19 cellular contexts compared by ENCODE assay signal in the genomic region with DNA sequence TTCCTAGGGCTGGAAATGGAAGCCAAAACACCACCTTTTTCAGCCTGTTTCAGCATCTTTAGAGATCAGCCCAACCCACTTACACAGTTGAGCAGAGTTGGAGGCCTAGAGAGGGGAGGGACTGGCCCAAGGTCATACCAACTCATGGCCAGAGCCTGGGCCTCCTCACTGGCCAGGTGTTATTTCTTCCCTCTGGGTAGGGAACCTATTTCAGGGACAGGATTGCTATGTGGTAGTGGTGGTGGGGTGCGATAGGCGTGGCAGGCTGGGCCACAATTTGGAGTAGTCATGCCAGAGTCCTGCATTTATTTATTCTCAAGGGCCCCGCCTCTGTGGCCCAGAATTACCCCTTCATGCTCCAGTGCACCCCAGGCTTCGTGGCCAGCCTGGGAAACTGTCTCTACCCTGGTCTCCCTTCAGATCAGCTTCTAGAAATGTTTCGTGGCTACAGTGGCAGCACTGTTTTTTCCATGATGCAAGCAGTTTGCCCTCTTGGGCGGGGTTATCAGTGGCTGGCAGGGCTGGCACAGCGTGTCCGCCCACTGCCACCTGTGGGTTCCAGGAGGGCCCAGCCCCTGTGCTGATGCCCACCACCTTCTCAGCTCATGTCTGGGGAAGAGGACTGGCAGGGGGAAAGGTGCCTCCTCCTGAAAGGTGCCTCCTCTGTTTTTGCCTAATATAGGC. TPM values are rescaled to one million over a fixed set of nuclear protein-coding genes. Genes with fewer than 3 reads are reported as not detected.
A peak's percentile ranks its signal among the peaks of the same experiment; 100 is the strongest.
DNase-seq lines count a peak whose midpoint lies in the region; ATAC-seq, FAIRE-seq and TF ChIP-seq lines count a peak whose summit lies in the region.
"Had no signal": no experiment of that assay in that cellular context is flagged by ENCODE, and none has a peak within 500 bp of the region (broad histone marks: within the 10 kb centered on the region; RNA-seq: fewer than 3 reads in every experiment).

No MANE protein-coding gene starts in this region.

- peaks cover 22% of the 10 kb centered on the region for H3K4me1 ChIP-seq in mammary epithelial cell (ENCODE audit: insufficient read depth, low read length)
- H3K4me1 ChIP-seq in GM12878 (ENCODE audit: control insufficient read depth, insufficient read depth, low read length), result peaks cover 22% of the 10 kb centered on the region
- H3K4me1 ChIP-seq in lower lobe of right lung, result peaks cover 49% of the 10 kb centered on the region
- peaks cover 30% of the 10 kb centered on the region for H3K4me1 ChIP-seq in upper lobe of right lung
- H3K4me1 ChIP-seq in OCI-LY7 (ENCODE audit: insufficient read depth, low read length, poor library complexity, severe bottlenecking), result peaks cover 43% of the 10 kb centered on the region
- H3K4me1 ChIP-seq in testis, result peaks cover 26% of the 10 kb centered on the region

- intact Hi-C loops in MCF 10A (cut with micrococcal nuclease) (loop anchor here (10.0 kb wide), 1 partner anchor 469 kb away; the partner anchor contains the start of gene HSP90AB1), mammary epithelial cell (cut with micrococcal nuclease) (loop anchor here (10.0 kb wide), 1 partner anchor 459 kb away; no protein-coding TSS in a partner anchor), GM12878 (cut with micrococcal nuclease; ENCODE audit: unreplicated experiment) (no loop called here), lower lobe of right lung (cut with DNase I) (loop anchor here (10.0 kb wide), 1 partner anchor 299 kb away; no protein-coding TSS in a partner anchor), upper lobe of right lung (cut with DNase I) (no loop called here), OCI-LY7 (cut with micrococcal nuclease; ENCODE audit: unreplicated experiment) (loop anchor here (10.0 kb wide), 1 partner anchor 449 kb away; the partner anchor contains the start of gene SLC29A1), testis (cut with DNase I; ENCODE audit: low total_unique reads) (loop anchor here (10.0 kb wide), 1 partner anchor 179 kb away; no protein-coding TSS in a partner anchor)

- no peaks in the 10 kb centered on the region for H3K9me3 ChIP-seq in mammary epithelial cell (replicated peaks; ENCODE audit: insufficient read depth, low read length)
- no peaks in the 10 kb centered on the region for H3K9me3 ChIP-seq in GM12878 (replicated peaks; ENCODE audit: control insufficient read depth, insufficient read depth, low read length)
- H3K9me3 ChIP-seq in lower lobe of right lung, result no peaks in the 10 kb centered on the region
- no peaks in the 10 kb centered on the region for H3K9me3 ChIP-seq in upper lobe of right lung
- no peaks in the 10 kb centered on the region for H3K9me3 ChIP-seq in OCI-LY7 (ENCODE audit: low read length)
- H3K9me3 ChIP-seq in testis, result no peaks in the 10 kb centered on the region
- H3K9me3 ChIP-seq: suprapubic skin had no signal

- CTCF ChIA-PET in MCF 10A (lab: Yijun Ruan, JAX) (interaction anchor here (0.7 to 5.3 kb wide), 10 partner anchors 7 to 481 kb away, joined by 3 to 65 read pairs (median 7); partner anchors contain the start of gene SLC35B2), mammary epithelial cell (lab: Charles Lee; ENCODE audit: low non-redundant PET) (no interaction called here), GM12878 (lab: Yijun Ruan, JAX) (interaction anchor here (0.6 to 5.9 kb wide), 14 partner anchors 18 to 303 kb away, joined by 3 to 70 read pairs (median 5); no protein-coding TSS in a partner anchor), OCI-LY7 (lab: Charles Lee; ENCODE audit: unreplicated experiment) (interaction anchor here (0.5 kb wide), 1 partner anchor 65 kb away, joined by 3 read pairs; no protein-coding TSS in a partner anchor)

- H3K79me2 ChIP-seq in mammary epithelial cell (ENCODE audit: insufficient read depth, low read length) (peaks cover 99% of the 10 kb centered on the region), GM12878 (ENCODE audit: control insufficient read depth, insufficient read depth, low read length) (peaks cover 60% of the 10 kb centered on the region), OCI-LY7 (ENCODE audit: insufficient read depth, low read depth, low read length) (no peaks in the 10 kb centered on the region; the same call in 1 of the 2 replicates)

- H3K4me3 Mint-ChIP-seq in MCF 10A (ENCODE audit: unreplicated experiment), result no peak overlapping the region
- H3K4me3 Mint-ChIP-seq: naive thymus-derived CD4-positive, alpha-beta T cell had no signal

- H3K9ac ChIP-seq in mammary epithelial cell (ENCODE audit: insufficient read depth, low read length) (no peak overlapping the region), GM12878 (ENCODE audit: control insufficient read depth, insufficient read depth, low read length) (no peak overlapping the region)

- H3K36me3 ChIP-seq in mammary epithelial cell (ENCODE audit: insufficient read depth, low read length) (peaks cover 55% of the 10 kb centered on the region), GM12878 (ENCODE audit: control insufficient read depth in 2 of 2, insufficient read depth in 2 of 2, low read length in 1 of 2) (peaks cover 23 to 32% of the 10 kb centered on the region in 2 experiments; a peak in 3 of 4 replicates), lower lobe of right lung (peaks cover 49% of the 10 kb centered on the region), upper lobe of right lung (peaks cover 41% of the 10 kb centered on the region), OCI-LY7 (ENCODE audit: insufficient read depth, low read length) (peaks cover 41% of the 10 kb centered on the region), testis (ENCODE audit: low read depth, missing control alignments) (no peaks in the 10 kb centered on the region)

- dilution Hi-C loops in mammary epithelial cell (cut with HindIII; ENCODE audit: low sequenced_read_pairs), result loop anchor here (5.0 kb wide), 3 partner anchors 41 to 104 kb away; no protein-coding TSS in a partner anchor

- SMC1A ChIA-PET in GM12878 (lab: Charles Lee; ENCODE audit: uncharacterized antibody, unreplicated experiment), result interaction anchor here (1.1 to 5.9 kb wide), 7 partner anchors 44 to 303 kb away, joined by 3 to 53 read pairs (median 4); no protein-coding TSS in a partner anchor

- TF ChIP-seq POLR2A in GM12878 (IDR thresholded peaks at IDR 0.05; ENCODE audit: low read depth, low read length) (no peak), testis (IDR thresholded peaks at IDR 0.05) (no peak)

- peaks cover 46% of the 10 kb centered on the region for H3K4me1 Mint-ChIP-seq in MCF 10A (ENCODE audit: insufficient read depth, unreplicated experiment)

- ATAC-seq in GM12878 (peak; percentile 35), lower lobe of right lung (no peak), upper lobe of right lung (no peak)
- ATAC-seq: naive thymus-derived CD4-positive, alpha-beta T cell had no signal

- H3K27ac ChIP-seq in mammary epithelial cell (ENCODE audit: insufficient read depth, low read depth, low read length), result no peak overlapping the region
- H3K27ac ChIP-seq in GM12878 (ENCODE audit: control insufficient read depth, insufficient read depth), result no peak overlapping the region
- no peak overlapping the region for H3K27ac ChIP-seq in lower lobe of right lung
- H3K27ac ChIP-seq in upper lobe of right lung, result no peak overlapping the region
- no peak overlapping the region for H3K27ac ChIP-seq in OCI-LY7 (ENCODE audit: low read depth, low read length, poor library complexity, severe bottlenecking)
- no peak overlapping the region for H3K27ac ChIP-seq in testis

- H3K27me3 ChIP-seq in mammary epithelial cell (ENCODE audit: insufficient read depth, low read length) (no peaks in the 10 kb centered on the region), GM12878 (replicated peaks in 1 of 2; ENCODE audit: control insufficient read depth in 2 of 2, insufficient read depth in 2 of 2, low read length in 1 of 2) (no peaks in the 10 kb centered on the region), lower lobe of right lung (ENCODE audit: low read depth) (no peaks in the 10 kb centered on the region), upper lobe of right lung (no peaks in the 10 kb centered on the region), testis (no peaks in the 10 kb centered on the region)
- H3K27me3 ChIP-seq: suprapubic skin had no signal

- no peaks in the 10 kb centered on the region for H3K27me3 Mint-ChIP-seq in MCF 10A (ENCODE audit: insufficient read depth, unreplicated experiment)

- 98% methylated on average over 8 of the region's 8 CpGs for WGBS in mammary epithelial cell (ENCODE audit: low coverage, missing lambda C conversion rate)
- 42% methylated on average over 8 of the region's 8 CpGs for WGBS in GM12878 (ENCODE audit: insufficient coverage, insufficient replicate concordance, low lambda C conversion rate, missing lambda C conversion rate)
- WGBS in testis, 2 donors, result 92 to 94% methylated on average over 8 of the region's 8 CpGs

- no peak for DNase-seq in MCF 10A (ENCODE audit: unreplicated experiment)
- no peak for DNase-seq in mammary epithelial cell
- peak; percentile 44 for DNase-seq in GM12878 (ENCODE audit: low read depth, low spot score)
- DNase-seq in lower lobe of right lung, result peak; percentile 32
- peak; percentile 51 for DNase-seq in upper lobe of right lung
- no peak for DNase-seq in OCI-LY7 (ENCODE audit: low spot score)
- DNase-seq in testis, result no peak
- no peak for DNase-seq in KG1 (lab: John Stamatoyannopoulos, UW)
- DNase-seq: ACHN; activated CD4-positive, alpha-beta T cell treated with anti-CD3 and anti-CD28 coated beads, Interleukin-2, amount 50 U/mL, for 48 hours; effector memory CD4-positive, alpha-beta T cell; naive thymus-derived CD4-positive, alpha-beta T cell; NCI-H1105 treated with DMSO at 0.1 percent for 48 hours; NCI-H226; OCI-M1 had no signal

- no peak for TF ChIP-seq EP300 in GM12878 (IDR thresholded peaks at IDR 0.05; ENCODE audit: borderline replicate concordance in 1 of 2, control insufficient read depth in 1 of 2, low read depth in 2 of 2, low read length in 2 of 2)

- peaks cover 48% of the 10 kb centered on the region for H3K36me3 Mint-ChIP-seq in MCF 10A (ENCODE audit: insufficient read depth, unreplicated experiment)

- H4K20me1 ChIP-seq in mammary epithelial cell (ENCODE audit: insufficient read depth, low read length) (peaks cover 13% of the 10 kb centered on the region), GM12878 (ENCODE audit: control insufficient read depth, insufficient read depth) (peaks cover 10% of the 10 kb centered on the region; the same call in 1 of the 2 replicates), OCI-LY7 (ENCODE audit: insufficient read depth, low read length) (no peaks in the 10 kb centered on the region)

- POLR2A ChIA-PET in MCF 10A (lab: Yijun Ruan, JAX), result interaction anchor here (0.5 to 1.0 kb wide), 3 partner anchors 9 to 520 kb away, joined by 3 to 5 read pairs (median 3); no protein-coding TSS in a partner anchor
- POLR2A ChIA-PET in GM12878 (lab: Charles Lee), result interaction anchor here (0.5 to 2.0 kb wide), 4 partner anchors 12 to 236 kb away, joined by 3 to 7 read pairs (median 3); no protein-coding TSS in a partner anchor
- POLR2A ChIA-PET in OCI-LY7 (lab: Charles Lee), result no interaction called here

- FAIRE-seq in GM12878 (lab: Jason Lieb, UNC), result no peak
- FAIRE-seq: D721Med, keratinocyte had no signal

- no peak for TF ChIP-seq CTCF in MCF 10A (IDR thresholded peaks at IDR 0.05; ENCODE audit: unreplicated experiment)
- TF ChIP-seq CTCF in mammary epithelial cell (conservative IDR thresholded peaks at IDR 0.05 in 1 of 2, IDR thresholded peaks at IDR 0.05 in 1 of 2; ENCODE audit: extremely low read depth in 1 of 2, insufficient read depth in 1 of 2, low read depth in 1 of 2, low read length in 2 of 2), result no peak
- no peak for TF ChIP-seq CTCF in GM12878 (IDR thresholded peaks at IDR 0.05 in 2 of 3, conservative IDR thresholded peaks at IDR 0.05 in 1 of 3; ENCODE audit: control insufficient read depth in 2 of 3, extremely low read depth in 1 of 3, insufficient read depth in 1 of 3, low read depth in 3 of 3, low read length in 3 of 3)
- no peak for TF ChIP-seq CTCF in lower lobe of right lung (IDR thresholded peaks at IDR 0.05)
- no peak for TF ChIP-seq CTCF in upper lobe of right lung (IDR thresholded peaks at IDR 0.05)
- TF ChIP-seq CTCF in OCI-LY7 (conservative IDR thresholded peaks at IDR 0.05; ENCODE audit: low read length), result no peak
- TF ChIP-seq CTCF in testis (IDR thresholded peaks at IDR 0.05), result no peak

- H3K9me2 ChIP-seq in OCI-LY7 (ENCODE audit: insufficient read depth, low read length), result no peaks in the 10 kb centered on the region

- H3K4me3 ChIP-seq in mammary epithelial cell (replicated peaks in 1 of 3; ENCODE audit: insufficient read depth in 1 of 3, low read depth in 2 of 3, low read length in 3 of 3) (no peak overlapping the region), GM12878 (peak overlapping the region; percentile 98; the same call in 1 of the 2 replicates), lower lobe of right lung (no peak overlapping the region), upper lobe of right lung (no peak overlapping the region), OCI-LY7 (ENCODE audit: low read depth, low read length, poor library complexity, severe bottlenecking) (no peak overlapping the region), testis (no peak overlapping the region)
- H3K4me3 ChIP-seq: smooth muscle cell, suprapubic skin had no signal

- in situ Hi-C loops in mammary epithelial cell (cut with MboI; ENCODE audit: low sequenced_read_pairs in 2 of 2), result loop anchor here in 1 of 2 donors (10.0 kb wide), 1 partner anchor 111 kb away; no protein-coding TSS in a partner anchor
- in situ Hi-C loops in GM12878 (cut with MboI), result no loop called here

- no TSS peak for BruUV-seq in MCF 10A (replicated peaks; lab: Mats Ljungman, UMichigan)
- no TSS peak for BruUV-seq in mammary epithelial cell (replicated peaks; lab: Mats Ljungman, UMichigan)
- no TSS peak for BruUV-seq in GM12878 (replicated peaks; lab: Mats Ljungman, UMichigan)
- BruUV-seq in OCI-LY7 (replicated peaks; lab: Mats Ljungman, UMichigan), result no TSS peak

- H3K27ac Mint-ChIP-seq in MCF 10A (ENCODE audit: low read depth, unreplicated experiment), result peak overlapping the region; percentile 46

- H2AFZ ChIP-seq in mammary epithelial cell (ENCODE audit: low read depth, low read length) (no peak overlapping the region), GM12878 (ENCODE audit: control insufficient read depth, low read depth, low read length) (no peak overlapping the region), OCI-LY7 (ENCODE audit: low read length) (no peak overlapping the region)

- TF ChIP-seq RAD21 in GM12878 (IDR thresholded peaks at IDR 0.05; ENCODE audit: insufficient read depth, low read depth, low read length), result no peak

- no peaks in the 10 kb centered on the region for H3K9me3 Mint-ChIP-seq in MCF 10A (ENCODE audit: unreplicated experiment)

- RAD21 ChIA-PET in GM12878 (lab: Charles Lee; ENCODE audit: unreplicated experiment), result interaction anchor here (0.9 to 5.4 kb wide), 5 partner anchors 11 to 303 kb away, joined by 3 to 54 read pairs (median 4); no protein-coding TSS in a partner anchor

- H3K4me2 ChIP-seq in mammary epithelial cell (ENCODE audit: insufficient read depth, low read depth, low read length), result no peak overlapping the region
- H3K4me2 ChIP-seq in GM12878 (ENCODE audit: control insufficient read depth, insufficient read depth), result 0 out of 2 replicates have a peak overlapping the region, but pooled peaks have one; percentile 18
- no peak overlapping the region for H3K4me2 ChIP-seq in OCI-LY7 (ENCODE audit: low read length)

RNA-seq across cellular contexts. Expression of gene VEGFA, which starts 6.2 kb away (rescaled TPM):
- total RNA-seq in MCF 10A (2022) (265 and 366 TPM in 2 replicates), mammary epithelial cell (100 to 1,000 TPM; 161 to 313 TPM), GM12878 (2014; rRNA removed) (23.2 and 26.8 TPM in 2 replicates), GM12878 (2014; rRNA removed; fragmentation: Illumina TruSeq; extraction: Trizol) (11.1 and 11.4 TPM in 2 replicates), GM12878 (2021) (24.5 and 29.5 TPM in 2 replicates), lower lobe of right lung (196 TPM), upper lobe of right lung (231 TPM), OCI-LY7 (2022) (64.5 and 88.5 TPM in 2 replicates), testis (10 to 100 TPM in 1 of 2 donors, 1 to 10 TPM in 1; 6.1 to 15.2 TPM)
- polyA plus RNA-seq in mammary epithelial cell (196 TPM), GM12878 (2011; rRNA removed) (86.0 and 140 TPM in 2 replicates), GM12878 (2014; fragmentation: Illumina TruSeq; extraction: Trizol) (18.1 and 22.4 TPM in 2 replicates), GM12878 (2014; fragmentation: Nextera tagmentation; extraction: Ambion mirVana) (1 to 10 TPM; 2.9 to 4.3 TPM), GM12878 (2014; rRNA removed) (25.6 and 27.2 TPM in 2 replicates), GM12878 (2016; fragmentation: Nextera tagmentation; extraction: Ambion mirVana) (1 to 10 TPM in 1 of 2 experiments, under 1 TPM in 1; 0.96 to 1.3 TPM), testis (ENCODE audit: insufficient read depth, low read depth, low replicate concordance) (14.9 TPM)
- 634 TPM for polyA minus RNA-seq in mammary epithelial cell
- total RNA-seq in GM12878 (2013; cell fraction: nucleolus; rRNA removed), result 183 and 202 TPM in 2 replicates
- polyA plus RNA-seq in GM12878 (2011; ENCODE audit: low read depth), result 53.3 TPM
- 139 and 149 TPM in 2 replicates for polyA plus RNA-seq in GM12878 (2011; cell fraction: cytosol; rRNA removed)
- 331 and 548 TPM in 2 replicates for polyA plus RNA-seq in GM12878 (2011; cell fraction: nucleus; rRNA removed)
- 77.6 and 104 TPM in 2 replicates for polyA plus RNA-seq in GM12878 (2012)
- polyA minus RNA-seq in GM12878 (2011; rRNA and poly(A)+ RNA removed), result 232 and 237 TPM in 2 replicates
- 38.4 and 39.6 TPM in 2 replicates for polyA minus RNA-seq in GM12878 (2011; cell fraction: cytosol; rRNA and poly(A)+ RNA removed)
- polyA minus RNA-seq in GM12878 (2011; cell fraction: nucleus; rRNA and poly(A)+ RNA removed), result 127 and 145 TPM in 2 replicates
- total RNA-seq in OCI-LY7 (2014; rRNA removed; shearing (Covaris generic)), result 59.7 and 66.3 TPM in 2 replicates

Comparison
In these comparisons a context has a peak if more than half of its experiments do, and no peak if none do; other contexts are left out.
1. DNase-seq: peak in GM12878 (single experiment), lower lobe of right lung (single experiment) and upper lobe of right lung (single experiment); none in MCF 10A (single experiment), mammary epithelial cell (single experiment), OCI-LY7 (single experiment), testis (single experiment) and KG1 (single experiment).
2. intact Hi-C loops: an anchor here in MCF 10A (10.0 kb wide), mammary epithelial cell (10.0 kb wide), lower lobe of right lung (10.0 kb wide), OCI-LY7 (10.0 kb wide) and testis (10.0 kb wide); none called in GM12878 and upper lobe of right lung.